ENCODE assay signal across 8 cellular contexts in genomic region chr2:74267068-74267467, GRCh38.
DNase-seq lines count a peak whose midpoint lies in the region; ATAC-seq and TF ChIP-seq lines count a peak whose summit lies in the region.

No MANE protein-coding gene starts in this region.

- H3K27ac Mint-ChIP-seq in activated naive CD4-positive, alpha-beta T cell treated with anti-CD3 and anti-CD28 coated beads for 36 hours, result peak overlapping the region; percentile 53
- peak overlapping the region; percentile 9 to 90 (median 80) for H3K27ac Mint-ChIP-seq in naive thymus-derived CD4-positive, alpha-beta T cell

- H3K4me2 ChIP-seq in PC-3 (ENCODE audit: low read length), result peak overlapping the region; percentile 56

- H3K36me3 Mint-ChIP-seq in activated naive CD4-positive, alpha-beta T cell treated with anti-CD3 and anti-CD28 coated beads for 36 hours (ENCODE audit: low read depth), result no peaks in the 10 kb centered on the region
- H3K36me3 Mint-ChIP-seq in naive thymus-derived CD4-positive, alpha-beta T cell, result peaks cover 0 to 33% (median 4%) of the 10 kb centered on the region in 5 donors

- H3K79me2 ChIP-seq in PC-3 (ENCODE audit: low read length), result no peaks in the 10 kb centered on the region

- CTCF ChIA-PET in PC-3 (lab: Charles Lee), result interaction anchor here (1.3 kb wide), 1 partner anchor 68 kb away, joined by 10 read pairs; no protein-coding TSS in a partner anchor
- CTCF ChIA-PET in activated naive CD4-positive, alpha-beta T cell treated with anti-CD3 and anti-CD28 coated beads for 36 hours (lab: Charles Lee), result interaction anchor here (0.7 to 6.9 kb wide), 7 partner anchors 9 to 187 kb away, joined by 3 to 58 read pairs (median 4); partner anchors contain the start of gene INO80B
- CTCF ChIA-PET in naive thymus-derived CD4-positive, alpha-beta T cell (lab: Charles Lee), result interaction anchor here (0.6 to 2.8 kb wide), 7 partner anchors 57 to 265 kb away, joined by 3 to 33 read pairs (median 4); no protein-coding TSS in a partner anchor

- peaks cover 11% of the 10 kb centered on the region for H3K4me1 ChIP-seq in PC-3 (ENCODE audit: insufficient read depth, low read length)
- H3K4me1 ChIP-seq in naive thymus-derived CD4-positive, alpha-beta T cell (ENCODE audit: control insufficient read depth in 2 of 2, insufficient read depth in 2 of 2, low read length in 2 of 2), result peaks cover 7 to 14% of the 10 kb centered on the region in 2 donors

- intact Hi-C loops in PC-3 (cut with micrococcal nuclease) (loop anchor here (1.0 to 5.0 kb wide), 3 partner anchors 50 to 116 kb away; no protein-coding TSS in a partner anchor), head of caudate nucleus (cut with DNase I) (no loop called here)
- intact Hi-C loops in activated naive CD4-positive, alpha-beta T cell treated with anti-CD3 and anti-CD28 coated beads for 36 hours (cut with micrococcal nuclease), result loop anchor here (1.0 to 5.0 kb wide), 3 partner anchors 67 to 265 kb away; no protein-coding TSS in a partner anchor
- intact Hi-C loops in naive thymus-derived CD4-positive, alpha-beta T cell (cut with micrococcal nuclease), result loop anchor here (1.0 to 5.0 kb wide), 8 partner anchors 16 to 265 kb away; no protein-coding TSS in a partner anchor

- no peak overlapping the region for H3K9ac ChIP-seq in PC-3 (ENCODE audit: low read length)

- no peaks in the 10 kb centered on the region for H3K27me3 ChIP-seq in PC-3 (ENCODE audit: low read length)
- no peaks in the 10 kb centered on the region for H3K27me3 ChIP-seq in naive thymus-derived CD4-positive, alpha-beta T cell (ENCODE audit: control insufficient read depth in 2 of 2, insufficient read depth in 2 of 2, low read length in 2 of 2)

- POLR2A ChIA-PET in PC-3 (lab: Charles Lee; ENCODE audit: unreplicated experiment), result no interaction called here
- POLR2A ChIA-PET in naive thymus-derived CD4-positive, alpha-beta T cell (lab: Charles Lee), result interaction anchor here (0.6 to 1.3 kb wide), 3 partner anchors 24 to 146 kb away, joined by 3 to 7 read pairs (median 7); no protein-coding TSS in a partner anchor

- H3K9me3 Mint-ChIP-seq in activated naive CD4-positive, alpha-beta T cell treated with anti-CD3 and anti-CD28 coated beads for 36 hours, result no peaks in the 10 kb centered on the region
- no peaks in the 10 kb centered on the region for H3K9me3 Mint-ChIP-seq in naive thymus-derived CD4-positive, alpha-beta T cell

- peak overlapping the region; percentile 23; the same call in 1 of the 2 replicates for H2AFZ ChIP-seq in PC-3 (ENCODE audit: low read length)

- ATAC-seq in GM19351 (IDR thresholded peaks at IDR 0.05; ENCODE audit: unreplicated experiment) (peak; percentile 64), PC-3 (peak; percentile 90), HG03095 (IDR thresholded peaks at IDR 0.05; ENCODE audit: unreplicated experiment) (no peak)
- ATAC-seq in naive thymus-derived CD4-positive, alpha-beta T cell, result peak; percentile 95

- H3K27ac ChIP-seq in 22Rv1, result no peak overlapping the region
- H3K27ac ChIP-seq in PC-3 (ENCODE audit: low read length), result no peak overlapping the region
- H3K27ac ChIP-seq in naive thymus-derived CD4-positive, alpha-beta T cell (ENCODE audit: low read depth, low read length), result peak overlapping the region; percentile 25

- no peak overlapping the region for H3K4me3 Mint-ChIP-seq in activated naive CD4-positive, alpha-beta T cell treated with anti-CD3 and anti-CD28 coated beads for 36 hours
- peak overlapping the region; percentile 39 to 77 (median 72) for H3K4me3 Mint-ChIP-seq in naive thymus-derived CD4-positive, alpha-beta T cell

- no peaks in the 10 kb centered on the region for H3F3A ChIP-seq in PC-3 (ENCODE audit: low read length, unreplicated experiment)

- no TSS peak for BruUV-seq in PC-3 (replicated peaks; lab: Mats Ljungman, UMichigan)

- H3K4me1 Mint-ChIP-seq in activated naive CD4-positive, alpha-beta T cell treated with anti-CD3 and anti-CD28 coated beads for 36 hours (ENCODE audit: low read depth), result peaks cover 12% of the 10 kb centered on the region
- peaks cover 10 to 37% (median 22%) of the 10 kb centered on the region in 7 donors for H3K4me1 Mint-ChIP-seq in naive thymus-derived CD4-positive, alpha-beta T cell

- H3K27me3 Mint-ChIP-seq in activated naive CD4-positive, alpha-beta T cell treated with anti-CD3 and anti-CD28 coated beads for 36 hours (ENCODE audit: low read depth), result no peaks in the 10 kb centered on the region
- no peaks in the 10 kb centered on the region for H3K27me3 Mint-ChIP-seq in naive thymus-derived CD4-positive, alpha-beta T cell

- H3K9me3 ChIP-seq in PC-3 (ENCODE audit: low read length), result no peaks in the 10 kb centered on the region
- no peaks in the 10 kb centered on the region for H3K9me3 ChIP-seq in naive thymus-derived CD4-positive, alpha-beta T cell (ENCODE audit: control insufficient read depth in 2 of 3, low read length in 3 of 3)

- H3K4me3 ChIP-seq in PC-3 (ENCODE audit: low read length), result no peak overlapping the region
- peak overlapping the region; percentile 1 for H3K4me3 ChIP-seq in naive thymus-derived CD4-positive, alpha-beta T cell (ENCODE audit: low read length)

- peak; percentile 76 for DNase-seq in PC-3
- peak; percentile 82 for DNase-seq in activated naive CD4-positive, alpha-beta T cell treated with anti-CD3 and anti-CD28 coated beads for 36 hours
- DNase-seq in naive thymus-derived CD4-positive, alpha-beta T cell, result peak in 8 of 9 donors; percentile 41 to 77 (median 66)
- DNase-seq in DMS114 treated with DMSO at 0.1 percent for 48 hours (lab: John Stamatoyannopoulos, UW; ENCODE audit: unreplicated experiment), result no peak
- no peak for DNase-seq in head of caudate nucleus

- H3K9me2 ChIP-seq in PC-3 (replicated peaks; ENCODE audit: low read length), result no peaks in the 10 kb centered on the region

- TF ChIP-seq CTCF in 22Rv1 (IDR thresholded peaks at IDR 0.05) (peak; percentile 77), PC-3 (conservative IDR thresholded peaks at IDR 0.05; ENCODE audit: low read depth, low read length) (peak; percentile 71)

- H4K20me1 ChIP-seq in PC-3 (ENCODE audit: low read length), result no peaks in the 10 kb centered on the region

- no peaks in the 10 kb centered on the region for H3K36me3 ChIP-seq in PC-3 (ENCODE audit: low read depth, low read length)
- H3K36me3 ChIP-seq in naive thymus-derived CD4-positive, alpha-beta T cell (ENCODE audit: control insufficient read depth in 2 of 3, insufficient read depth in 3 of 3, low read length in 3 of 3), result no peaks in the 10 kb centered on the region

Comparison
In these comparisons a context has a peak if more than half of its experiments do, and no peak if none do; other contexts are left out.
1. DNase-seq: peak in PC-3 (single experiment), activated naive CD4-positive, alpha-beta T cell treated with anti-CD3 and anti-CD28 coated beads for 36 hours (single experiment) and naive thymus-derived CD4-positive, alpha-beta T cell (8 of 9); none in DMS114 treated with DMSO at 0.1 percent for 48 hours (single experiment) and head of caudate nucleus (0 of 42).